14 cellular contexts compared by ENCODE assay signal in genomic region chr9:84238652-84239051, GRCh38.
A peak's percentile ranks its signal among the peaks of the same experiment; 100 is the strongest.
DNase-seq lines count a peak whose midpoint lies in the region; ATAC-seq and TF ChIP-seq lines count a peak whose summit lies in the region.
"Had no signal": no experiment of that assay in that cellular context is flagged by ENCODE, and none has a peak within 500 bp of the region (broad histone marks: within the 10 kb centered on the region; RNA-seq: fewer than 3 reads in every experiment).

No MANE protein-coding gene starts in this region.

- POLR2A ChIA-PET in HCT116 (lab: Charles Lee), result no interaction called here
- POLR2A ChIA-PET in PC-9 (lab: Charles Lee; ENCODE audit: unreplicated experiment), result no interaction called here

- no peaks in the 10 kb centered on the region for H3F3A ChIP-seq in PC-9 (ENCODE audit: insufficient read depth, low read depth)

- H3K27ac ChIP-seq in HCT116 (ENCODE audit: low read depth, low read length) (peak overlapping the region; percentile 34; the same call in 1 of the 2 replicates), PC-9 (no peak overlapping the region)
- H3K27ac ChIP-seq: right atrium auricular region had no signal

- H3K4me1 ChIP-seq in HCT116 (ENCODE audit: control insufficient read depth in 1 of 2, insufficient read depth in 2 of 2, low read length in 2 of 2) (no peaks in the 10 kb centered on the region), PC-9 (replicated peaks; ENCODE audit: insufficient read depth) (no peaks in the 10 kb centered on the region)
- H3K4me1 ChIP-seq: right atrium auricular region had no signal

- intact Hi-C loops in HCT116 (cut with micrococcal nuclease), result no loop called here
- intact Hi-C loops in PC-9 (cut with micrococcal nuclease; ENCODE audit: unreplicated experiment), result no loop called here

- TF ChIP-seq POLR2A in HCT116 (IDR thresholded peaks at IDR 0.05; ENCODE audit: borderline replicate concordance, extremely low read depth, insufficient read depth, insufficient read length), result no peak

- H3K79me2 ChIP-seq in HCT116 (ENCODE audit: insufficient read depth, low read length) (no peaks in the 10 kb centered on the region), PC-9 (ENCODE audit: low read depth) (no peaks in the 10 kb centered on the region)

- TF ChIP-seq RAD21 in HCT116 (IDR thresholded peaks at IDR 0.05; ENCODE audit: low read depth), result no peak

- TF ChIP-seq CTCF in HCT116 (IDR thresholded peaks at IDR 0.05 in 2 of 3, conservative IDR thresholded peaks at IDR 0.05 in 1 of 3; ENCODE audit: borderline replicate concordance in 1 of 3, insufficient read depth in 1 of 3, low read depth in 2 of 3, low read length in 2 of 3) (peak; percentile 18 to 75 (median 64); a peak in 5 of 6 replicates), PC-9 (conservative IDR thresholded peaks at IDR 0.05) (peak; percentile 67), fibroblast of villous mesenchyme (IDR thresholded peaks at IDR 0.05; ENCODE audit: insufficient read depth, low read depth, low read length) (peak; percentile 17)

- H3K4me3 ChIP-seq in HCT116 (replicated peaks in 1 of 2; ENCODE audit: low read depth in 1 of 2, low read length in 2 of 2) (no peak overlapping the region), PC-9 (no peak overlapping the region), fibroblast of villous mesenchyme (ENCODE audit: low read depth, low read length) (no peak overlapping the region)
- H3K4me3 ChIP-seq: right atrium auricular region had no signal

- RAD21 ChIA-PET in HCT116 (lab: Charles Lee; ENCODE audit: low non-redundant PET in 1 of 2, low total read pairs in 2 of 2, uncharacterized antibody in 2 of 2, unreplicated experiment in 2 of 2), result interaction anchor here in 1 of 2 experiments (0.6 kb wide), 1 partner anchor 274 kb away, joined by 3 read pairs; no protein-coding TSS in a partner anchor

- H3K9me3 ChIP-seq in HCT116 (ENCODE audit: control insufficient read depth in 1 of 2, insufficient read depth in 1 of 2, low read depth in 1 of 2, low read length in 2 of 2) (no peaks in the 10 kb centered on the region), PC-9 (ENCODE audit: insufficient read depth, low read depth) (no peaks in the 10 kb centered on the region)
- H3K9me3 ChIP-seq: right atrium auricular region had no signal

- ATAC-seq in HCT116 (peak; percentile 91), GM18502 (IDR thresholded peaks at IDR 0.05; ENCODE audit: poor library complexity, unreplicated experiment) (no peak), GM21723 (IDR thresholded peaks at IDR 0.05; ENCODE audit: unreplicated experiment) (no peak)
- ATAC-seq: effector memory CD8-positive, alpha-beta T cell had no signal

- CTCF ChIA-PET in HCT116 (lab: Charles Lee) (interaction anchor here (0.7 to 1.0 kb wide), 2 partner anchors 8 to 21 kb away, joined by 3 read pairs; no protein-coding TSS in a partner anchor), PC-9 (lab: Charles Lee) (no interaction called here)

- no peak overlapping the region for H3K9ac ChIP-seq in HCT116 (ENCODE audit: low read length)

- H4K20me1 ChIP-seq in HCT116 (ENCODE audit: insufficient read depth), result no peaks in the 10 kb centered on the region
- no peaks in the 10 kb centered on the region for H4K20me1 ChIP-seq in PC-9 (ENCODE audit: insufficient read depth)

- no peaks in the 10 kb centered on the region for H3K36me3 ChIP-seq in HCT116 (ENCODE audit: control insufficient read depth in 1 of 2, insufficient read depth in 2 of 2, low read length in 2 of 2)
- H3K36me3 ChIP-seq in PC-9 (ENCODE audit: low read depth), result no peaks in the 10 kb centered on the region
- H3K36me3 ChIP-seq: right atrium auricular region had no signal

- H3K4me2 ChIP-seq in HCT116 (ENCODE audit: low read length), result no peak overlapping the region
- no peak overlapping the region for H3K4me2 ChIP-seq in PC-9

- DNase-seq in DMS53 (lab: John Stamatoyannopoulos, UW), result peak; percentile 56
- no peak for DNase-seq in DMS53 treated with DMSO at 0.1 percent for 48 hours (lab: John Stamatoyannopoulos, UW; ENCODE audit: unreplicated experiment)
- peak; percentile 42 for DNase-seq in HCT116 (ENCODE audit: low read depth, low spot score)
- no peak for DNase-seq in PC-9
- DNase-seq in fibroblast of villous mesenchyme (ENCODE audit: low read depth), result no peak
- DNase-seq in iPS-NIHi11 (ENCODE audit: low spot score), result no peak
- DNase-seq: activated CD4-positive, alpha-beta T cell treated with anti-CD3 and anti-CD28 coated beads for 48 hours; activated naive CD4-positive, alpha-beta T cell treated with anti-CD3 and anti-CD28 coated beads, Interleukin-2, amount 50 U/mL, for 16 hours; effector memory CD8-positive, alpha-beta T cell; NCI-H1436; Right ventricle myocardium superior had no signal

- H3K9me2 ChIP-seq in HCT116 (ENCODE audit: insufficient read depth) (no peaks in the 10 kb centered on the region), PC-9 (ENCODE audit: insufficient read depth) (no peaks in the 10 kb centered on the region)

- peak overlapping the region; percentile 13 for H2AFZ ChIP-seq in HCT116 (ENCODE audit: low read depth, low read length, poor library complexity, severe bottlenecking)
- no peak overlapping the region for H2AFZ ChIP-seq in PC-9

- BruUV-seq in HCT116 (replicated peaks; lab: Mats Ljungman, UMichigan), result no TSS peak
- BruUV-seq in PC-9 (replicated peaks; lab: Mats Ljungman, UMichigan), result no TSS peak

- H3K27me3 ChIP-seq in HCT116 (ENCODE audit: insufficient read depth, low read length) (no peaks in the 10 kb centered on the region), PC-9 (ENCODE audit: insufficient read depth, low read depth) (no peaks in the 10 kb centered on the region)
- H3K27me3 ChIP-seq: right atrium auricular region had no signal

TF ChIP-seq in HCT116, 20 proteins besides CTCF, POLR2A, EP300 and RAD21:
- peak; percentile 44 for TF ChIP-seq YY1 (IDR thresholded peaks at IDR 0.05; ENCODE audit: extremely low read depth, insufficient replicate concordance, low read depth, low read length)
- peak; percentile 59; the same call in 1 of the 2 replicates for TF ChIP-seq CBX3 (IDR thresholded peaks at IDR 0.05; ENCODE audit: low read depth)
- no peak for TF ChIP-seq EGR1 (IDR thresholded peaks at IDR 0.05; ENCODE audit: low read depth)
- no peak for TF ChIP-seq ZFX (IDR thresholded peaks at IDR 0.05)
- TF ChIP-seq TCF7L2 (IDR thresholded peaks at IDR 0.05; ENCODE audit: borderline replicate concordance, extremely low read depth, insufficient read depth, insufficient read length), result no peak
- no peak for TF ChIP-seq JUND (IDR thresholded peaks at IDR 0.05)
- no peak for TF ChIP-seq SIN3A (IDR thresholded peaks at IDR 0.05; ENCODE audit: low read depth)
- no peak for TF ChIP-seq ZBTB33 (IDR thresholded peaks at IDR 0.05; ENCODE audit: extremely low read depth, insufficient replicate concordance, low read length)
- TF ChIP-seq CEBPB (IDR thresholded peaks at IDR 0.05; ENCODE audit: low read depth), result no peak
- TF ChIP-seq SRF (IDR thresholded peaks at IDR 0.05; ENCODE audit: low read depth), result no peak
- TF ChIP-seq MAX (IDR thresholded peaks at IDR 0.05), result peak; percentile 89

Comparison
In these comparisons a context has a peak if more than half of its experiments do, and no peak if none do; other contexts are left out.
1. DNase-seq: peak in DMS53 (single experiment) and HCT116 (single experiment); none in DMS53 treated with DMSO at 0.1 percent for 48 hours (single experiment), PC-9 (0 of 2), fibroblast of villous mesenchyme (single experiment) and iPS-NIHi11 (single experiment).
2. CTCF ChIP-seq: peak in every context shown above with its lines; median percentile 67 in PC-9; 64 in HCT116; 17 in fibroblast of villous mesenchyme.